ENCODE assay signal across 8 cellular contexts in genomic region chr14:52553002-52553670, GRCh38. TPM values are rescaled to one million over a fixed set of nuclear protein-coding genes. Genes with fewer than 3 reads are reported as not detected.
DNase-seq lines count a peak whose midpoint lies in the region; ATAC-seq and TF ChIP-seq lines count a peak whose summit lies in the region.

No MANE protein-coding gene starts in this region.

- no peak overlapping the region for H3K27ac Mint-ChIP-seq in activated naive CD4-positive, alpha-beta T cell treated with anti-CD3 and anti-CD28 coated beads, Interleukin-2, amount 50 U/mL, for 24 hours

- no peaks in the 10 kb centered on the region for H3K9me3 ChIP-seq in AG04450 (ENCODE audit: control insufficient read depth, insufficient read depth, low read length)
- H3K9me3 ChIP-seq in Panc1 (ENCODE audit: control insufficient read depth, insufficient read depth, low read depth, low read length), result no peaks in the 10 kb centered on the region
- peaks cover 0 to 3% (median 0%) of the 10 kb centered on the region in 11 donors for H3K9me3 ChIP-seq in heart right ventricle

- peak overlapping the region; percentile 95 for H3K4me3 Mint-ChIP-seq in activated naive CD4-positive, alpha-beta T cell treated with anti-CD3 and anti-CD28 coated beads, Interleukin-2, amount 50 U/mL, for 24 hours

- H3K4me1 ChIP-seq in Panc1 (ENCODE audit: control insufficient read depth, insufficient read depth, low read length) (peaks cover 14% of the 10 kb centered on the region), heart right ventricle (peaks cover 4 to 31% (median 20%) of the 10 kb centered on the region in 9 donors)

- no TSS peak for BruUV-seq in Panc1 (replicated peaks; lab: Mats Ljungman, UMichigan)

- POLR2A ChIA-PET in AG04450 (lab: Yijun Ruan, JAX), result interaction anchor here (0.7 to 1.0 kb wide), 3 partner anchors 95 to 239 kb away, joined by 3 read pairs; partner anchors contain the start of genes ERO1A and GNPNAT1
- POLR2A ChIA-PET in Panc1 (lab: Charles Lee), result interaction anchor here (0.7 kb wide), 1 partner anchor 120 kb away, joined by 4 read pairs; no protein-coding TSS in a partner anchor

- H3K27ac ChIP-seq in AG04450 (ENCODE audit: low read depth, low read length), result no peak overlapping the region
- no peak overlapping the region for H3K27ac ChIP-seq in Panc1 (ENCODE audit: low read length)
- H3K27ac ChIP-seq in heart right ventricle, result peak overlapping the region; percentile 44 to 87 (median 74)

- no peak for TF ChIP-seq CTCF in AG04450 (IDR thresholded peaks at IDR 0.05; ENCODE audit: low read depth, low read length)
- no peak for TF ChIP-seq CTCF in Panc1 (IDR thresholded peaks at IDR 0.05)
- TF ChIP-seq CTCF in heart right ventricle (IDR thresholded peaks at IDR 0.05), result no peak

- H3K27me3 ChIP-seq in AG04450 (ENCODE audit: control insufficient read depth, insufficient read depth, low read length) (no peaks in the 10 kb centered on the region), Panc1 (ENCODE audit: control insufficient read depth, insufficient read depth, low read length) (no peaks in the 10 kb centered on the region; the same call in 1 of the 2 replicates), heart right ventricle (no peaks in the 10 kb centered on the region)

- H3K4me1 Mint-ChIP-seq in activated naive CD4-positive, alpha-beta T cell treated with anti-CD3 and anti-CD28 coated beads, Interleukin-2, amount 50 U/mL, for 24 hours, result peaks cover 32% of the 10 kb centered on the region

- in situ Hi-C loops in Panc1 (cut with HindIII; ENCODE audit: low pct_unique_long_range_greater_than_20kb, low sequenced_read_pairs), result no loop called here

- ATAC-seq in GM19351 (IDR thresholded peaks at IDR 0.05; ENCODE audit: unreplicated experiment) (peak; percentile 30), HG03432 (IDR thresholded peaks at IDR 0.05; ENCODE audit: unreplicated experiment) (peak; percentile 31), Panc1 (peak; percentile 64), heart right ventricle (peak; percentile 1 to 28 (median 4))

- peaks cover 5% of the 10 kb centered on the region for H3K27me3 Mint-ChIP-seq in activated naive CD4-positive, alpha-beta T cell treated with anti-CD3 and anti-CD28 coated beads, Interleukin-2, amount 50 U/mL, for 24 hours

- H3K9me3 Mint-ChIP-seq in activated naive CD4-positive, alpha-beta T cell treated with anti-CD3 and anti-CD28 coated beads, Interleukin-2, amount 50 U/mL, for 24 hours, result no peaks in the 10 kb centered on the region

- CTCF ChIA-PET in AG04450 (lab: Charles Lee) (interaction anchor here (0.7 to 1.6 kb wide), 4 partner anchors 10 to 253 kb away, joined by 3 to 8 read pairs (median 4); no protein-coding TSS in a partner anchor), Panc1 (lab: Charles Lee) (no interaction called here)

- no peaks in the 10 kb centered on the region for H3K36me3 ChIP-seq in Panc1 (ENCODE audit: control insufficient read depth, insufficient read depth, low read length)
- no peaks in the 10 kb centered on the region for H3K36me3 ChIP-seq in heart right ventricle

- no peaks in the 10 kb centered on the region for H3K36me3 Mint-ChIP-seq in activated naive CD4-positive, alpha-beta T cell treated with anti-CD3 and anti-CD28 coated beads, Interleukin-2, amount 50 U/mL, for 24 hours

- DNase-seq in AG04450 (ENCODE audit: low read depth, low spot score) (no peak), Panc1 (ENCODE audit: low read depth, low spot score) (no peak), heart right ventricle (peak in 1 of 2 donors; percentile 6), retina (peak; percentile 72), DMS153 (lab: John Stamatoyannopoulos, UW) (no peak)

- WGBS in heart right ventricle, 2 donors, result 1 to 2% methylated on average over 53 to 69 of the region's 69 CpGs

- peak overlapping the region; percentile 72 for H3K4me3 ChIP-seq in AG04450 (ENCODE audit: low read depth, low read length)
- peak overlapping the region; percentile 60 to 62 for H3K4me3 ChIP-seq in Panc1 (ENCODE audit: low read depth in 2 of 2, low read length in 2 of 2)
- peak overlapping the region; percentile 66 to 95 (median 83) for H3K4me3 ChIP-seq in heart right ventricle

- intact Hi-C loops in Panc1 (cut with micrococcal nuclease; ENCODE audit: unreplicated experiment) (no loop called here), heart right ventricle (cut with DNase I) (loop anchor here in 4 of 10 donors (5.0 to 10.0 kb wide), 4 partner anchors 142 to 242 kb away; partner anchors contain the start of genes ERO1A (in 2 of the 4), PSMC6 (in 2 of the 4) and GNPNAT1 (in 1 of the 4))

RNA-seq across cellular contexts. Expression of gene GPR137C, which starts 0.5 kb away (rescaled TPM):
- 0.97 and 1.3 TPM in 2 replicates for polyA plus RNA-seq in AG04450 (2011; rRNA removed)
- 0.37 and 1.3 TPM in 2 replicates for polyA minus RNA-seq in AG04450 (2011; rRNA and poly(A)+ RNA removed)
- 2.7 TPM for total RNA-seq in Panc1 (2021; ENCODE audit: unreplicated experiment)
- polyA plus RNA-seq in Panc1 (2012; ENCODE audit: insufficient read length), result 0.85 TPM
- total RNA-seq in heart right ventricle, result 1 to 10 TPM in 6 of 10 donors, under 1 TPM in 4; 0.62 to 2.3 (median 1.1) TPM
- polyA plus RNA-seq in heart right ventricle, result 1 to 10 TPM in 1 of 2 donors, under 1 TPM in 1; 0.88 to 1.4 TPM

RNA-seq across cellular contexts. Expression of gene TXNDC16, which starts 0.8 kb away (rescaled TPM):
- polyA plus RNA-seq in AG04450 (2011; rRNA removed) (2.5 and 3.8 TPM in 2 replicates), heart right ventricle (1 to 10 TPM; 1.2 to 1.3 TPM)
- 1.5 and 2.5 TPM in 2 replicates for polyA minus RNA-seq in AG04450 (2011; rRNA and poly(A)+ RNA removed)
- total RNA-seq in Panc1 (2021; ENCODE audit: unreplicated experiment) (4.9 TPM), heart right ventricle (1 to 10 TPM; 3.1 to 6.3 (median 4.3) TPM)
- 2.2 TPM for polyA plus RNA-seq in Panc1 (2012; ENCODE audit: insufficient read length)

Comparison
In these comparisons a context has a peak if more than half of its experiments do, and no peak if none do; other contexts are left out.
1. H3K27ac ChIP-seq: peak in heart right ventricle (10 of 10); none in AG04450 (single experiment) and Panc1 (single experiment).
2. ATAC-seq: peak in every context shown above with its lines; median percentile 64 in Panc1; 31 in HG03432; 30 in GM19351; 4 in heart right ventricle.
3. Peak in every context shown above with its lines, with median percentiles within 50 percentile points of each other: H3K4me3 ChIP-seq.